Comparison of ENCODE assay signal across 15 cellular contexts in genomic region chr9:137106662-137107292, GRCh38. TPM values are rescaled to one million over a fixed set of nuclear protein-coding genes. Genes with fewer than 3 reads are reported as not detected.
DNase-seq lines count a peak whose midpoint lies in the region; ATAC-seq, FAIRE-seq and TF ChIP-seq lines count a peak whose summit lies in the region.
"Had no signal": no experiment of that assay in that cellular context is flagged by ENCODE, and none has a peak within 500 bp of the region (broad histone marks: within the 10 kb centered on the region; RNA-seq: fewer than 3 reads in every experiment).

No MANE protein-coding gene starts in this region.

- no peak overlapping the region for H3K4me3 ChIP-seq in right cardiac atrium (ENCODE audit: low read length)
- no peak overlapping the region for H3K4me3 ChIP-seq in RWPE2 (ENCODE audit: severe bottlenecking)
- H3K4me3 ChIP-seq in HepG2 (replicated peaks in 1 of 3; ENCODE audit: insufficient read depth in 1 of 3, low read depth in 2 of 3, low read length in 3 of 3), result no peak overlapping the region
- H3K4me3 ChIP-seq in PC-9, result no peak overlapping the region
- H3K4me3 ChIP-seq in breast epithelium, result no peak overlapping the region
- H3K4me3 ChIP-seq: BLaER1 treated with 17β-estradiol and CSF1 and Interleukin-3, amounts not matched to agents 10 nM and 100 nM; GM12878 had no signal

- 95% methylated on average over 29 of the region's 29 CpGs for WGBS in right cardiac atrium
- WGBS in HepG2 (ENCODE audit: low lambda C conversion rate), result 100% methylated on average over 2 of the region's 29 CpGs

- H2AFZ ChIP-seq in HepG2 (ENCODE audit: low read length), result no peak overlapping the region
- no peak overlapping the region for H2AFZ ChIP-seq in PC-9

- H3K9me3 ChIP-seq in right cardiac atrium (ENCODE audit: control insufficient read depth, low read length), result no peaks in the 10 kb centered on the region
- no peaks in the 10 kb centered on the region for H3K9me3 ChIP-seq in RWPE2 (ENCODE audit: severe bottlenecking)
- H3K9me3 ChIP-seq in HepG2 (ENCODE audit: low read length), result no peaks in the 10 kb centered on the region
- H3K9me3 ChIP-seq in PC-9 (ENCODE audit: insufficient read depth, low read depth), result no peaks in the 10 kb centered on the region
- H3K9me3 ChIP-seq in breast epithelium, result no peaks in the 10 kb centered on the region

- no peaks in the 10 kb centered on the region for H3K9me2 ChIP-seq in PC-9 (ENCODE audit: insufficient read depth)

- H3K27me3 ChIP-seq in right cardiac atrium (ENCODE audit: control insufficient read depth, insufficient read depth) (no peaks in the 10 kb centered on the region), RWPE2 (ENCODE audit: insufficient read depth, poor library complexity, severe bottlenecking) (no peaks in the 10 kb centered on the region), HepG2 (ENCODE audit: control insufficient read depth in 1 of 2, insufficient read depth in 2 of 2, low read length in 2 of 2) (no peaks in the 10 kb centered on the region), PC-9 (ENCODE audit: insufficient read depth, low read depth) (no peaks in the 10 kb centered on the region), breast epithelium (no peaks in the 10 kb centered on the region)
- H3K27me3 ChIP-seq: BLaER1 treated with 17β-estradiol and CSF1 and Interleukin-3, amounts not matched to agents 10 nM and 100 nM had no signal

- no TSS peak for BruUV-seq in HepG2 (replicated peaks; lab: Mats Ljungman, UMichigan)
- BruUV-seq in PC-9 (replicated peaks; lab: Mats Ljungman, UMichigan), result no TSS peak

- H3K27ac ChIP-seq in right cardiac atrium (ENCODE audit: low read length) (no peak overlapping the region), RWPE2 (ENCODE audit: poor library complexity, severe bottlenecking) (no peak overlapping the region), HepG2 (ENCODE audit: extremely low read length, insufficient read depth, low read length) (no peak overlapping the region), PC-9 (no peak overlapping the region), breast epithelium (no peak overlapping the region)
- H3K27ac ChIP-seq: BLaER1 treated with 17β-estradiol and CSF1 and Interleukin-3, amounts not matched to agents 10 nM and 100 nM had no signal

- H3K9ac ChIP-seq in HepG2 (ENCODE audit: insufficient read depth, low read depth, low read length), result no peak overlapping the region
- H3K9ac ChIP-seq: BLaER1 treated with 17β-estradiol and CSF1 and Interleukin-3, amounts not matched to agents 10 nM and 100 nM had no signal

- H3K4me1 ChIP-seq in right cardiac atrium (ENCODE audit: control insufficient read depth, insufficient read depth, low read length), result no peaks in the 10 kb centered on the region
- H3K4me1 ChIP-seq in RWPE2 (ENCODE audit: insufficient read depth, poor library complexity, severe bottlenecking), result no peaks in the 10 kb centered on the region
- peaks cover 21% of the 10 kb centered on the region for H3K4me1 ChIP-seq in HepG2 (ENCODE audit: insufficient read depth, low read length)
- H3K4me1 ChIP-seq in PC-9 (replicated peaks; ENCODE audit: insufficient read depth), result no peaks in the 10 kb centered on the region
- H3K4me1 ChIP-seq in breast epithelium, result no peaks in the 10 kb centered on the region
- H3K4me1 ChIP-seq: BLaER1 treated with 17β-estradiol and CSF1 and Interleukin-3, amounts not matched to agents 10 nM and 100 nM had no signal

- TF ChIP-seq RAD21 in HepG2 (CRISPR knock-in tag; IDR thresholded peaks at IDR 0.05), result no peak

- CTCF ChIA-PET in HepG2 (lab: Yijun Ruan, JAX; ENCODE audit: low intra/inter-chr PET ratio, low total read pairs) (no interaction called here), PC-9 (lab: Charles Lee) (no interaction called here)

- POLR2A ChIA-PET in HepG2 (lab: Yijun Ruan, JAX) (interaction anchor here (1.1 kb wide), 1 partner anchor 20 kb away, joined by 4 read pairs; the partner anchor contains the start of gene MAN1B1), PC-9 (lab: Charles Lee; ENCODE audit: unreplicated experiment) (interaction anchor here (0.6 kb wide), 1 partner anchor 20 kb away, joined by 6 read pairs; no protein-coding TSS in a partner anchor)

- in situ Hi-C loops in HepG2 (cut with HindIII; ENCODE audit: extremely low pct_ligation_motif_present, low pct_unique_long_range_greater_than_20kb), result no loop called here

- TF ChIP-seq CTCF in RWPE2 (IDR thresholded peaks at IDR 0.05; ENCODE audit: poor library complexity, severe bottlenecking), result no peak
- no peak for TF ChIP-seq CTCF in HepG2 (CRISPR knock-in tag; IDR thresholded peaks at IDR 0.05)
- no peak for TF ChIP-seq CTCF in PC-9 (conservative IDR thresholded peaks at IDR 0.05)
- TF ChIP-seq CTCF in breast epithelium (IDR thresholded peaks at IDR 0.05), result no peak

- ATAC-seq in right cardiac atrium, result peak in 1 of 2 donors; percentile 9
- no peak for ATAC-seq in left cardiac atrium
- no peak; the same call in 2 of the 3 replicates for ATAC-seq in RWPE2 (ENCODE audit: low read depth)
- ATAC-seq in HepG2, result no peak
- ATAC-seq: GM12878 had no signal

- no peak for FAIRE-seq in HepG2 (lab: Jason Lieb, UNC)
- FAIRE-seq: GM12878 had no signal

- TF ChIP-seq POLR2A in HepG2 (IDR thresholded peaks at IDR 0.05; ENCODE audit: insufficient read depth in 1 of 2, low read depth in 2 of 2, low read length in 2 of 2), result no peak
- TF ChIP-seq POLR2A in breast epithelium (IDR thresholded peaks at IDR 0.05), result no peak

- H4K20me1 ChIP-seq in HepG2 (ENCODE audit: insufficient read depth, low read length) (no peaks in the 10 kb centered on the region), PC-9 (ENCODE audit: insufficient read depth) (no peaks in the 10 kb centered on the region)

- H3K79me2 ChIP-seq in HepG2 (ENCODE audit: insufficient read depth, low read length), result no peaks in the 10 kb centered on the region
- H3K79me2 ChIP-seq in PC-9 (ENCODE audit: low read depth), result no peaks in the 10 kb centered on the region

- H3K36me3 ChIP-seq in RWPE2 (ENCODE audit: low read depth) (peaks cover 40% of the 10 kb centered on the region), HepG2 (replicated peaks in 1 of 2; ENCODE audit: control insufficient read depth in 1 of 2, insufficient read depth in 2 of 2, low read length in 2 of 2) (peaks cover 28 to 43% of the 10 kb centered on the region in 2 experiments), PC-9 (ENCODE audit: low read depth) (peaks cover 13% of the 10 kb centered on the region), breast epithelium (no peaks in the 10 kb centered on the region)

- no peaks in the 10 kb centered on the region for H3F3A ChIP-seq in PC-9 (ENCODE audit: insufficient read depth, low read depth)

- TF ChIP-seq EP300 in HepG2 (IDR thresholded peaks at IDR 0.05; ENCODE audit: low read depth in 2 of 2, low read length in 2 of 2) (no peak), HepG2 (CRISPR knock-in tag; IDR thresholded peaks at IDR 0.05; ENCODE audit: borderline replicate concordance) (no peak)

- intact Hi-C loops in right cardiac atrium (cut with DNase I), result no loop called here
- intact Hi-C loops in left cardiac atrium (cut with DNase I), result no loop called here
- intact Hi-C loops in HepG2 (cut with micrococcal nuclease; ENCODE audit: unreplicated experiment), result no loop called here
- intact Hi-C loops in PC-9 (cut with micrococcal nuclease; ENCODE audit: unreplicated experiment), result no loop called here
- intact Hi-C loops in breast epithelium (cut with DNase I; ENCODE audit: low total_unique reads), result no loop called here

- DNase-seq in right cardiac atrium, result peak in 2 of 3 donors; percentile 56 to 59
- DNase-seq in left cardiac atrium, result no peak
- peak; percentile 70 for DNase-seq in RWPE2 (ENCODE audit: low spot score)
- no peak for DNase-seq in HepG2 (ENCODE audit: low spot score)
- DNase-seq in PC-9, result no peak
- no peak for DNase-seq in kidney glomerular epithelial cell (lab: John Stamatoyannopoulos, UW)
- no peak for DNase-seq in breast epithelium (ENCODE audit: low spot score in 2 of 2)
- DNase-seq: CD4-positive, alpha-beta T cell; DMS79 treated with DMSO at 0.1 percent for 48 hours; GF-D8; GOT3 had no signal

- no peak overlapping the region for H3K4me2 ChIP-seq in HepG2 (ENCODE audit: low read depth, low read length)
- H3K4me2 ChIP-seq in PC-9, result no peak overlapping the region
- H3K4me2 ChIP-seq: BLaER1 treated with 17β-estradiol and CSF1 and Interleukin-3, amounts not matched to agents 10 nM and 100 nM had no signal

RNA-seq across cellular contexts. Expression of gene DPP7, which starts 7.8 kb away (rescaled TPM):
- total RNA-seq in right cardiac atrium, result 100 to 1,000 TPM; 211 to 288 (median 239) TPM
- polyA plus RNA-seq in right cardiac atrium, result 252 TPM
- total RNA-seq in left cardiac atrium, result 100 to 1,000 TPM; 176 to 198 TPM
- total RNA-seq in HepG2 (2016; rRNA removed; fragmentation: Illumina TruSeq; extraction: Trizol), result 0.66 and 1.2 TPM in 2 replicates
- total RNA-seq in HepG2 (2016; cell fraction: cytosol; rRNA removed; fragmentation: Illumina TruSeq; extraction: Trizol; ENCODE audit: low read depth), result 0.91 and 1.4 TPM in 2 replicates
- 0.65 and 0.95 TPM in 2 replicates for total RNA-seq in HepG2 (2016; cell fraction: insoluble cytoplasmic fraction; rRNA removed; fragmentation: Illumina TruSeq; extraction: Trizol)
- total RNA-seq in HepG2 (2016; cell fraction: membrane; rRNA removed; fragmentation: Illumina TruSeq; extraction: Trizol), result 0.83 TPM in 2 replicates
- 0.97 and 1.4 TPM in 2 replicates for total RNA-seq in HepG2 (2016; cell fraction: nucleus; rRNA removed; fragmentation: Illumina TruSeq; extraction: Trizol)
- 4.5 and 6.5 TPM in 2 replicates for polyA plus RNA-seq in HepG2 (2011; rRNA removed)
- 1.9 and 3.2 TPM in 2 replicates for polyA plus RNA-seq in HepG2 (2011; cell fraction: cytosol; rRNA removed)
- polyA plus RNA-seq in HepG2 (2011; cell fraction: nucleus; rRNA removed), result 28.6 and 38.6 TPM in 2 replicates
- 3.1 and 4.5 TPM in 2 replicates for polyA plus RNA-seq in HepG2 (2012)
- polyA plus RNA-seq in HepG2 (2016; cell fraction: cytosol; fragmentation: Illumina TruSeq; extraction: Trizol; ENCODE audit: low read depth), result 0.95 and 1.3 TPM in 2 replicates
- 0.72 and 1.0 TPM in 2 replicates for polyA plus RNA-seq in HepG2 (2016; cell fraction: insoluble cytoplasmic fraction; fragmentation: Illumina TruSeq; extraction: Trizol; ENCODE audit: low read depth)
- 0.70 and 0.74 TPM in 2 replicates for polyA plus RNA-seq in HepG2 (2016; cell fraction: membrane; fragmentation: Illumina TruSeq; extraction: Trizol; ENCODE audit: low read depth)
- polyA plus RNA-seq in HepG2 (2016; cell fraction: nucleus; fragmentation: Illumina TruSeq; extraction: Trizol; ENCODE audit: insufficient read depth, low read depth), result 4.6 and 5.3 TPM in 2 replicates
- polyA minus RNA-seq in HepG2 (2011; rRNA and poly(A)+ RNA removed; ENCODE audit: low replicate concordance), result 3.4 and 95.8 TPM in 2 replicates
- 1.5 and 1.6 TPM in 2 replicates for polyA minus RNA-seq in HepG2 (2011; cell fraction: cytosol; rRNA and poly(A)+ RNA removed)
- 1.9 and 2.3 TPM in 2 replicates for polyA minus RNA-seq in HepG2 (2011; cell fraction: nucleus; rRNA and poly(A)+ RNA removed)
- 104 and 126 TPM in 2 replicates for total RNA-seq in PC-9 (2021)
- total RNA-seq in breast epithelium, result 100 to 1,000 TPM; 115 to 137 (median 132) TPM

RNA-seq across cellular contexts. Expression of gene MAN1B1, which starts 20.0 kb away (rescaled TPM):
- total RNA-seq in right cardiac atrium, result 10 to 100 TPM; 23.9 to 31.3 (median 28.1) TPM
- 24.8 TPM for polyA plus RNA-seq in right cardiac atrium
- 10 to 100 TPM; 21.9 to 28.8 TPM for total RNA-seq in left cardiac atrium
- total RNA-seq in HepG2 (2016; rRNA removed; fragmentation: Illumina TruSeq; extraction: Trizol), result 19.0 and 48.9 TPM in 2 replicates
- total RNA-seq in HepG2 (2016; cell fraction: cytosol; rRNA removed; fragmentation: Illumina TruSeq; extraction: Trizol; ENCODE audit: low read depth), result 9.3 and 10.3 TPM in 2 replicates
- 17.2 and 48.2 TPM in 2 replicates for total RNA-seq in HepG2 (2016; cell fraction: insoluble cytoplasmic fraction; rRNA removed; fragmentation: Illumina TruSeq; extraction: Trizol)
- total RNA-seq in HepG2 (2016; cell fraction: membrane; rRNA removed; fragmentation: Illumina TruSeq; extraction: Trizol), result 17.0 and 19.9 TPM in 2 replicates
- total RNA-seq in HepG2 (2016; cell fraction: nucleus; rRNA removed; fragmentation: Illumina TruSeq; extraction: Trizol), result 44.7 and 51.0 TPM in 2 replicates
- 59.5 and 60.6 TPM in 2 replicates for polyA plus RNA-seq in HepG2 (2011; rRNA removed)
- 48.6 and 64.5 TPM in 2 replicates for polyA plus RNA-seq in HepG2 (2011; cell fraction: cytosol; rRNA removed)
- 146 and 162 TPM in 2 replicates for polyA plus RNA-seq in HepG2 (2011; cell fraction: nucleus; rRNA removed)
- polyA plus RNA-seq in HepG2 (2012), result 30.5 and 38.6 TPM in 2 replicates
- 6.7 and 6.8 TPM in 2 replicates for polyA plus RNA-seq in HepG2 (2016; cell fraction: cytosol; fragmentation: Illumina TruSeq; extraction: Trizol; ENCODE audit: low read depth)
- polyA plus RNA-seq in HepG2 (2016; cell fraction: insoluble cytoplasmic fraction; fragmentation: Illumina TruSeq; extraction: Trizol; ENCODE audit: low read depth), result 16.2 and 18.3 TPM in 2 replicates
- polyA plus RNA-seq in HepG2 (2016; cell fraction: membrane; fragmentation: Illumina TruSeq; extraction: Trizol; ENCODE audit: low read depth), result 11.2 and 12.8 TPM in 2 replicates
- 78.7 and 83.1 TPM in 2 replicates for polyA plus RNA-seq in HepG2 (2016; cell fraction: nucleus; fragmentation: Illumina TruSeq; extraction: Trizol; ENCODE audit: insufficient read depth, low read depth)
- 71.9 and 74.1 TPM in 2 replicates for polyA minus RNA-seq in HepG2 (2011; rRNA and poly(A)+ RNA removed; ENCODE audit: low replicate concordance)
- polyA minus RNA-seq in HepG2 (2011; cell fraction: cytosol; rRNA and poly(A)+ RNA removed), result 24.7 and 26.8 TPM in 2 replicates
- polyA minus RNA-seq in HepG2 (2011; cell fraction: nucleus; rRNA and poly(A)+ RNA removed), result 40.9 and 45.3 TPM in 2 replicates
- total RNA-seq in PC-9 (2021), result 79.3 and 107 TPM in 2 replicates
- total RNA-seq in breast epithelium, result 10 to 100 TPM; 50.1 to 62.8 (median 50.8) TPM

RNA-seq across cellular contexts. Expression of gene UAP1L1, which starts 29.5 kb away (rescaled TPM):
- 10 to 100 TPM in 3 of 4 donors, 1 to 10 TPM in 1; 9.8 to 14.0 (median 12.4) TPM for total RNA-seq in right cardiac atrium
- 10.1 TPM for polyA plus RNA-seq in right cardiac atrium
- 10 to 100 TPM; 13.5 to 14.0 TPM for total RNA-seq in left cardiac atrium
- total RNA-seq in HepG2 (2016; rRNA removed; fragmentation: Illumina TruSeq; extraction: Trizol), result 6.2 and 6.4 TPM in 2 replicates
- total RNA-seq in HepG2 (2016; cell fraction: cytosol; rRNA removed; fragmentation: Illumina TruSeq; extraction: Trizol; ENCODE audit: low read depth), result 1.7 and 1.8 TPM in 2 replicates
- 4.5 and 6.7 TPM in 2 replicates for total RNA-seq in HepG2 (2016; cell fraction: insoluble cytoplasmic fraction; rRNA removed; fragmentation: Illumina TruSeq; extraction: Trizol)
- total RNA-seq in HepG2 (2016; cell fraction: membrane; rRNA removed; fragmentation: Illumina TruSeq; extraction: Trizol), result 3.0 and 3.1 TPM in 2 replicates
- total RNA-seq in HepG2 (2016; cell fraction: nucleus; rRNA removed; fragmentation: Illumina TruSeq; extraction: Trizol), result 4.9 and 5.4 TPM in 2 replicates
- 5.4 and 6.0 TPM in 2 replicates for polyA plus RNA-seq in HepG2 (2011; rRNA removed)
- 3.8 and 4.1 TPM in 2 replicates for polyA plus RNA-seq in HepG2 (2011; cell fraction: cytosol; rRNA removed)
- polyA plus RNA-seq in HepG2 (2011; cell fraction: nucleus; rRNA removed), result 43.5 and 57.7 TPM in 2 replicates
- polyA plus RNA-seq in HepG2 (2012), result 4.9 and 5.0 TPM in 2 replicates
- 1.1 and 1.2 TPM in 2 replicates for polyA plus RNA-seq in HepG2 (2016; cell fraction: cytosol; fragmentation: Illumina TruSeq; extraction: Trizol; ENCODE audit: low read depth)
- 6.4 and 8.8 TPM in 2 replicates for polyA plus RNA-seq in HepG2 (2016; cell fraction: insoluble cytoplasmic fraction; fragmentation: Illumina TruSeq; extraction: Trizol; ENCODE audit: low read depth)
- 3.0 and 3.6 TPM in 2 replicates for polyA plus RNA-seq in HepG2 (2016; cell fraction: membrane; fragmentation: Illumina TruSeq; extraction: Trizol; ENCODE audit: low read depth)
- polyA plus RNA-seq in HepG2 (2016; cell fraction: nucleus; fragmentation: Illumina TruSeq; extraction: Trizol; ENCODE audit: insufficient read depth, low read depth), result 22.7 and 23.1 TPM in 2 replicates
- polyA minus RNA-seq in HepG2 (2011; rRNA and poly(A)+ RNA removed; ENCODE audit: low replicate concordance), result 2.2 and 5.1 TPM in 2 replicates
- polyA minus RNA-seq in HepG2 (2011; cell fraction: cytosol; rRNA and poly(A)+ RNA removed), result 3.0 and 3.2 TPM in 2 replicates
- 5.6 and 7.1 TPM in 2 replicates for polyA minus RNA-seq in HepG2 (2011; cell fraction: nucleus; rRNA and poly(A)+ RNA removed)
- 9.9 and 14.7 TPM in 2 replicates for total RNA-seq in PC-9 (2021)
- 10 to 100 TPM in 1 of 3 donors, 1 to 10 TPM in 2; 6.7 to 12.0 (median 6.9) TPM for total RNA-seq in breast epithelium

RNA-seq across cellular contexts. Expression of gene GRIN1, which starts 32.2 kb away (rescaled TPM):
- under 1 TPM in 1 of 4 donors, not detected in 3; 0.08 TPM for total RNA-seq in right cardiac atrium
- polyA plus RNA-seq in right cardiac atrium, result 0.09 TPM
- total RNA-seq in left cardiac atrium, result not detected
- total RNA-seq in HepG2 (2016; rRNA removed; fragmentation: Illumina TruSeq; extraction: Trizol), result not detected in 2 replicates
- total RNA-seq in HepG2 (2016; cell fraction: cytosol; rRNA removed; fragmentation: Illumina TruSeq; extraction: Trizol; ENCODE audit: low read depth), result not detected in 2 replicates
- total RNA-seq in HepG2 (2016; cell fraction: insoluble cytoplasmic fraction; rRNA removed; fragmentation: Illumina TruSeq; extraction: Trizol), result not detected in 2 replicates
- total RNA-seq in HepG2 (2016; cell fraction: membrane; rRNA removed; fragmentation: Illumina TruSeq; extraction: Trizol), result not detected in 2 replicates
- total RNA-seq in HepG2 (2016; cell fraction: nucleus; rRNA removed; fragmentation: Illumina TruSeq; extraction: Trizol), result 0.09 TPM in 1 of 2 replicates, not detected in the other
- 0.05 and 0.13 TPM in 2 replicates for polyA plus RNA-seq in HepG2 (2011; rRNA removed)
- 0.04 and 0.16 TPM in 2 replicates for polyA plus RNA-seq in HepG2 (2011; cell fraction: cytosol; rRNA removed)
- 0.64 and 1.3 TPM in 2 replicates for polyA plus RNA-seq in HepG2 (2011; cell fraction: nucleus; rRNA removed)
- 0.32 and 0.40 TPM in 2 replicates for polyA plus RNA-seq in HepG2 (2012)
- polyA plus RNA-seq in HepG2 (2016; cell fraction: cytosol; fragmentation: Illumina TruSeq; extraction: Trizol; ENCODE audit: low read depth), result not detected in 2 replicates
- not detected in 2 replicates for polyA plus RNA-seq in HepG2 (2016; cell fraction: insoluble cytoplasmic fraction; fragmentation: Illumina TruSeq; extraction: Trizol; ENCODE audit: low read depth)
- polyA plus RNA-seq in HepG2 (2016; cell fraction: membrane; fragmentation: Illumina TruSeq; extraction: Trizol; ENCODE audit: low read depth), result not detected in 2 replicates
- not detected in 2 replicates for polyA plus RNA-seq in HepG2 (2016; cell fraction: nucleus; fragmentation: Illumina TruSeq; extraction: Trizol; ENCODE audit: insufficient read depth, low read depth)
- polyA minus RNA-seq in HepG2 (2011; rRNA and poly(A)+ RNA removed; ENCODE audit: low replicate concordance), result 0.05 and 0.06 TPM in 2 replicates
- not detected in 2 replicates for polyA minus RNA-seq in HepG2 (2011; cell fraction: cytosol; rRNA and poly(A)+ RNA removed)
- 0.39 TPM in 1 of 2 replicates, not detected in the other for polyA minus RNA-seq in HepG2 (2011; cell fraction: nucleus; rRNA and poly(A)+ RNA removed)
- total RNA-seq in PC-9 (2021), result 0.10 TPM in 1 of 2 replicates, not detected in the other
- total RNA-seq in breast epithelium, result 1 to 10 TPM in 2 of 3 donors, not detected in 1; 1.3 to 1.9 TPM
- total RNA-seq: A172; B cell; CD4-positive, alpha-beta T cell had no signal

RNA-seq across cellular contexts. Expression of gene SAPCD2, which starts 36.4 kb away (rescaled TPM):
- total RNA-seq in right cardiac atrium (under 1 TPM; 0.08 to 0.63 (median 0.28) TPM), left cardiac atrium (under 1 TPM; 0.39 to 0.44 TPM), HepG2 (2016; rRNA removed; fragmentation: Illumina TruSeq; extraction: Trizol) (35.9 and 42.8 TPM in 2 replicates), PC-9 (2021) (46.9 and 50.3 TPM in 2 replicates), breast epithelium (1 to 10 TPM in 2 of 3 donors, under 1 TPM in 1; 0.96 to 2.9 (median 2.8) TPM)
- polyA plus RNA-seq in right cardiac atrium (0.18 TPM), HepG2 (2011; rRNA removed) (18.7 and 21.9 TPM in 2 replicates)
- 7.0 and 7.1 TPM in 2 replicates for total RNA-seq in HepG2 (2016; cell fraction: cytosol; rRNA removed; fragmentation: Illumina TruSeq; extraction: Trizol; ENCODE audit: low read depth)
- 34.9 and 42.2 TPM in 2 replicates for total RNA-seq in HepG2 (2016; cell fraction: insoluble cytoplasmic fraction; rRNA removed; fragmentation: Illumina TruSeq; extraction: Trizol)
- total RNA-seq in HepG2 (2016; cell fraction: membrane; rRNA removed; fragmentation: Illumina TruSeq; extraction: Trizol), result 29.9 and 31.6 TPM in 2 replicates
- total RNA-seq in HepG2 (2016; cell fraction: nucleus; rRNA removed; fragmentation: Illumina TruSeq; extraction: Trizol), result 23.7 and 28.1 TPM in 2 replicates
- 16.4 and 40.1 TPM in 2 replicates for polyA plus RNA-seq in HepG2 (2011; cell fraction: cytosol; rRNA removed)
- 28.3 and 52.1 TPM in 2 replicates for polyA plus RNA-seq in HepG2 (2011; cell fraction: nucleus; rRNA removed)
- polyA plus RNA-seq in HepG2 (2012), result 12.0 and 19.0 TPM in 2 replicates
- polyA plus RNA-seq in HepG2 (2016; cell fraction: cytosol; fragmentation: Illumina TruSeq; extraction: Trizol; ENCODE audit: low read depth), result 6.8 and 7.6 TPM in 2 replicates
- polyA plus RNA-seq in HepG2 (2016; cell fraction: insoluble cytoplasmic fraction; fragmentation: Illumina TruSeq; extraction: Trizol; ENCODE audit: low read depth), result 33.9 and 39.2 TPM in 2 replicates
- polyA plus RNA-seq in HepG2 (2016; cell fraction: membrane; fragmentation: Illumina TruSeq; extraction: Trizol; ENCODE audit: low read depth), result 23.3 and 27.0 TPM in 2 replicates
- polyA plus RNA-seq in HepG2 (2016; cell fraction: nucleus; fragmentation: Illumina TruSeq; extraction: Trizol; ENCODE audit: insufficient read depth, low read depth), result 44.9 and 46.9 TPM in 2 replicates
- 38.7 and 55.4 TPM in 2 replicates for polyA minus RNA-seq in HepG2 (2011; rRNA and poly(A)+ RNA removed; ENCODE audit: low replicate concordance)
- 18.6 and 32.8 TPM in 2 replicates for polyA minus RNA-seq in HepG2 (2011; cell fraction: cytosol; rRNA and poly(A)+ RNA removed)
- polyA minus RNA-seq in HepG2 (2011; cell fraction: nucleus; rRNA and poly(A)+ RNA removed), result 7.3 and 8.6 TPM in 2 replicates

Comparison
In these comparisons a context has a peak if more than half of its experiments do, and no peak if none do; other contexts are left out.
1. DNase-seq: peak in right cardiac atrium (2 of 3) and RWPE2 (single experiment); none in left cardiac atrium (single experiment), HepG2 (single experiment), PC-9 (0 of 2), kidney glomerular epithelial cell (single experiment) and breast epithelium (0 of 2).
2. RNA of gene DPP7, which starts 7.8 kb away (total RNA-seq): 211 to 288 TPM in right cardiac atrium, 176 to 198 TPM in left cardiac atrium, 115 to 137 TPM in breast epithelium and 104 to 126 TPM in PC-9; 0.65 to 1.4 TPM in HepG2; every median in the first group is over 10 times any median in the second.